ENCODE assay signal across 22 cellular contexts in genomic region chr4:145827885-145828284, GRCh38.
A peak's percentile ranks its signal among the peaks of the same experiment; 100 is the strongest.
DNase-seq lines count a peak whose midpoint lies in the region; ATAC-seq, FAIRE-seq and TF ChIP-seq lines count a peak whose summit lies in the region.
"Had no signal": no experiment of that assay in that cellular context is flagged by ENCODE, and none has a peak within 500 bp of the region (broad histone marks: within the 10 kb centered on the region; RNA-seq: fewer than 3 reads in every experiment).

No MANE protein-coding gene starts in this region.

- H2AFZ ChIP-seq in GM12878 (ENCODE audit: control insufficient read depth, low read depth, low read length) (no peak overlapping the region), trophoblast cell (ENCODE audit: insufficient read depth, low read length, poor library complexity) (no peak overlapping the region)

- H4K12ac ChIP-seq in trophoblast cell (ENCODE audit: low read depth, low read length): no peak overlapping the region

- peaks cover 11% of the 10 kb centered on the region for H3K4me1 ChIP-seq in CD8-positive, alpha-beta memory T cell (ENCODE audit: insufficient read depth, low read length)
- H3K4me1 ChIP-seq in GM12878 (ENCODE audit: control insufficient read depth, insufficient read depth, low read length): peaks cover 42% of the 10 kb centered on the region
- H3K4me1 ChIP-seq in trophoblast cell (ENCODE audit: control insufficient read depth in 1 of 2, insufficient read depth in 2 of 2, low read length in 2 of 2): peaks cover 0 to 2% of the 10 kb centered on the region in 2 experiments
- H3K4me1 ChIP-seq: HAP-1, lower lobe of right lung, sigmoid colon, upper lobe of right lung had no signal

- H3K4me1 Mint-ChIP-seq in T-helper 2 cell treated with Interferon-gamma antibody and Interleukin-4, amounts not matched to agents 5 μg/mL and 100 μg/mL, for 36 hours (ENCODE audit: low read depth): peaks cover 50% of the 10 kb centered on the region
- H3K4me1 Mint-ChIP-seq in CD8-positive, alpha-beta memory T cell: peaks cover 37 to 45% (median 42%) of the 10 kb centered on the region in 3 donors

- no TSS peak for BruUV-seq in GM12878 (replicated peaks; lab: Mats Ljungman, UMichigan)

- H4K20me1 ChIP-seq in GM12878 (ENCODE audit: control insufficient read depth, insufficient read depth): no peaks in the 10 kb centered on the region

- H3K4ac ChIP-seq in trophoblast cell (ENCODE audit: low read depth, low read length): no peak overlapping the region

- no peak for FAIRE-seq in GM12878 (lab: Jason Lieb, UNC)
- FAIRE-seq: A204.1, bronchial epithelial cell, kidney had no signal

- 93% methylated on average over 11 of the region's 11 CpGs for WGBS in GM12878 (ENCODE audit: insufficient coverage, insufficient replicate concordance, low lambda C conversion rate, missing lambda C conversion rate)
- no CpG with 5 or more reads among the region's 11 CpGs for WGBS in trophoblast cell (ENCODE audit: extremely low coverage, insufficient coverage, insufficient read length)

- in situ Hi-C loops in GM12878 (cut with MboI) (no loop called here), ACHN (cut with HindIII; ENCODE audit: low pct_ligation_motif_present, low pct_unique_long_range_greater_than_20kb, low sequenced_read_pairs) (no loop called here)

- H2AK5ac ChIP-seq in trophoblast cell (ENCODE audit: low read length): no peak overlapping the region

- H3K27me3 ChIP-seq in CD8-positive, alpha-beta memory T cell (ENCODE audit: insufficient read depth, low read length, poor library complexity, severe bottlenecking): no peaks in the 10 kb centered on the region
- no peaks in the 10 kb centered on the region for H3K27me3 ChIP-seq in GM12878 (replicated peaks in 1 of 2; ENCODE audit: control insufficient read depth in 2 of 2, insufficient read depth in 2 of 2, low read length in 1 of 2)
- H3K27me3 ChIP-seq in trophoblast cell (ENCODE audit: insufficient read depth, low read length): no peaks in the 10 kb centered on the region
- H3K27me3 ChIP-seq: sigmoid colon, upper lobe of right lung had no signal

- H3K4me3 Mint-ChIP-seq in T-helper 2 cell treated with Interferon-gamma antibody and Interleukin-4, amounts not matched to agents 5 μg/mL and 100 μg/mL, for 36 hours: no peak overlapping the region
- peak overlapping the region in 5 of 7 donors; percentile 9 to 46 (median 34) for H3K4me3 Mint-ChIP-seq in CD8-positive, alpha-beta memory T cell

- H3K23ac ChIP-seq in trophoblast cell (ENCODE audit: low read length): no peak overlapping the region

- CTCF ChIA-PET in CD8-positive, alpha-beta memory T cell (lab: Charles Lee): no interaction called here
- CTCF ChIA-PET in GM12878 (lab: Yijun Ruan, JAX): interaction anchor here (1.1 to 1.7 kb wide), 4 partner anchors 9 to 128 kb away, joined by 3 to 4 read pairs (median 4); no protein-coding TSS in a partner anchor

- SMC1A ChIA-PET in GM12878 (lab: Charles Lee; ENCODE audit: uncharacterized antibody, unreplicated experiment): interaction anchor here (0.9 to 2.0 kb wide), 5 partner anchors 9 to 208 kb away, joined by 3 to 8 read pairs (median 5); partner anchors contain the start of gene MMAA

- H3K79me2 ChIP-seq in GM12878 (ENCODE audit: control insufficient read depth, insufficient read depth, low read length) (peaks cover 5% of the 10 kb centered on the region), trophoblast cell (ENCODE audit: control insufficient read depth, insufficient read depth, low read length, poor library complexity) (no peaks in the 10 kb centered on the region)

- no peak for ATAC-seq in GM12878
- ATAC-seq: lower lobe of right lung, upper lobe of right lung had no signal

- H3K4me2 ChIP-seq in GM12878 (ENCODE audit: control insufficient read depth, insufficient read depth): no peak overlapping the region
- H3K4me2 ChIP-seq in trophoblast cell (ENCODE audit: low read length): no peak overlapping the region

- RAD21 ChIA-PET in GM12878 (lab: Charles Lee; ENCODE audit: unreplicated experiment): interaction anchor here (0.9 to 1.4 kb wide), 4 partner anchors 11 to 205 kb away, joined by 3 to 4 read pairs (median 3); no protein-coding TSS in a partner anchor

- no peak overlapping the region for H2BK12ac ChIP-seq in trophoblast cell (ENCODE audit: low read length)

- POLR2A ChIA-PET in CD8-positive, alpha-beta memory T cell (lab: Charles Lee): no interaction called here
- POLR2A ChIA-PET in GM12878 (lab: Charles Lee): interaction anchor here (1.0 to 1.1 kb wide), 2 partner anchors 11 to 21 kb away, joined by 3 to 4 read pairs; no protein-coding TSS in a partner anchor

- H3K27ac ChIP-seq in CD8-positive, alpha-beta memory T cell (ENCODE audit: low read depth, low read length): no peak overlapping the region
- H3K27ac ChIP-seq in GM12878 (ENCODE audit: control insufficient read depth, insufficient read depth) (peak overlapping the region; percentile 54), trophoblast cell (ENCODE audit: low read depth, low read length) (no peak overlapping the region)
- H3K27ac ChIP-seq: lower lobe of right lung, sigmoid colon, upper lobe of right lung, VCaP had no signal

- intact Hi-C loops in GM12878 (cut with micrococcal nuclease; ENCODE audit: unreplicated experiment): loop anchor here (2.0 kb wide), 1 partner anchor 445 kb away; no protein-coding TSS in a partner anchor

- no peaks in the 10 kb centered on the region for H3K36me3 ChIP-seq in CD8-positive, alpha-beta memory T cell (ENCODE audit: insufficient read depth, low read length)
- H3K36me3 ChIP-seq in GM12878 (ENCODE audit: control insufficient read depth in 2 of 2, insufficient read depth in 2 of 2, low read length in 1 of 2) (peaks cover 1 to 27% of the 10 kb centered on the region in 2 experiments; a peak in 3 of 4 replicates), trophoblast cell (ENCODE audit: control insufficient read depth in 1 of 2, insufficient read depth in 2 of 2, low read length in 2 of 2) (peaks cover 8 to 9% of the 10 kb centered on the region in 2 experiments)
- H3K36me3 ChIP-seq: HAP-1, lower lobe of right lung, upper lobe of right lung had no signal

- H2BK120ac ChIP-seq in trophoblast cell (ENCODE audit: insufficient read depth, low read length, poor library complexity): no peak overlapping the region

- no peaks in the 10 kb centered on the region for H3K9me3 ChIP-seq in CD8-positive, alpha-beta memory T cell (ENCODE audit: low read length)
- H3K9me3 ChIP-seq in GM12878 (replicated peaks; ENCODE audit: control insufficient read depth, insufficient read depth, low read length) (no peaks in the 10 kb centered on the region), trophoblast cell (ENCODE audit: insufficient read depth, low read depth, low read length) (no peaks in the 10 kb centered on the region)
- H3K9me3 ChIP-seq: HAP-1, lower lobe of right lung, sigmoid colon, upper lobe of right lung had no signal

- no peak overlapping the region for H2BK5ac ChIP-seq in trophoblast cell (ENCODE audit: low read depth, low read length, poor library complexity)

- no peak for TF ChIP-seq RAD21 in GM12878 (IDR thresholded peaks at IDR 0.05; ENCODE audit: insufficient read depth, low read depth, low read length)

- H3K79me1 ChIP-seq in trophoblast cell (ENCODE audit: low read length): peaks cover 2% of the 10 kb centered on the region

- no peak for DNase-seq in T-helper 2 cell treated with Interferon-gamma antibody and Interleukin-4, amounts not matched to agents 5 μg/mL and 100 μg/mL, for 36 hours (ENCODE audit: low spot score)
- DNase-seq in T-helper 2 cell (no peak), GM12878 (ENCODE audit: low read depth, low spot score) (no peak), trophoblast cell (peak in 1 of 2 donors; percentile 26), SKM-1 (lab: John Stamatoyannopoulos, UW; ENCODE audit: unreplicated experiment) (no peak), ACHN (no peak), occipital lobe (lab: John Stamatoyannopoulos, UW) (no peak)
- peak in 2 of 5 donors; percentile 8 to 10 for DNase-seq in CD8-positive, alpha-beta memory T cell
- DNase-seq: activated CD4-positive, alpha-beta T cell treated with anti-CD3 and anti-CD28 coated beads, Interleukin-2, amount 50 U/mL, for 4 hours; activated naive CD4-positive, alpha-beta T cell; COR-L47; DMS79; Karpas-422; kidney; lower lobe of right lung; MV-4-11; sigmoid colon; upper lobe of right lung had no signal

- H3K18ac ChIP-seq in trophoblast cell (ENCODE audit: low read length): no peak overlapping the region

- H3K9ac ChIP-seq in GM12878 (ENCODE audit: control insufficient read depth, insufficient read depth, low read length): no peak overlapping the region
- H3K9ac ChIP-seq in trophoblast cell (ENCODE audit: low read length): no peak overlapping the region

- H3K27ac Mint-ChIP-seq in T-helper 2 cell treated with Interferon-gamma antibody and Interleukin-4, amounts not matched to agents 5 μg/mL and 100 μg/mL, for 36 hours: peak overlapping the region; percentile 52
- peak overlapping the region in 3 of 8 donors; percentile 2 to 80 (median 30) for H3K27ac Mint-ChIP-seq in CD8-positive, alpha-beta memory T cell

- TF ChIP-seq POLR2A in GM12878 (IDR thresholded peaks at IDR 0.05; ENCODE audit: low read depth, low read length): no peak

- H4K91ac ChIP-seq in trophoblast cell (ENCODE audit: low read depth, low read length): no peak overlapping the region

- no peaks in the 10 kb centered on the region for H3K27me3 Mint-ChIP-seq in T-helper 2 cell treated with Interferon-gamma antibody and Interleukin-4, amounts not matched to agents 5 μg/mL and 100 μg/mL, for 36 hours (ENCODE audit: low read depth)
- no peaks in the 10 kb centered on the region for H3K27me3 Mint-ChIP-seq in CD8-positive, alpha-beta memory T cell

- H3K4me3 ChIP-seq in CD8-positive, alpha-beta memory T cell (ENCODE audit: low read length): no peak overlapping the region
- H3K4me3 ChIP-seq in GM12878 (no peak overlapping the region), trophoblast cell (ENCODE audit: low read depth, low read length) (peak overlapping the region; percentile 37)
- H3K4me3 ChIP-seq: HAP-1, lower lobe of right lung, sigmoid colon, upper lobe of right lung had no signal

- no peak for TF ChIP-seq CTCF in GM12878 (IDR thresholded peaks at IDR 0.05 in 2 of 3, conservative IDR thresholded peaks at IDR 0.05 in 1 of 3; ENCODE audit: control insufficient read depth in 2 of 3, extremely low read depth in 1 of 3, insufficient read depth in 1 of 3, low read depth in 3 of 3, low read length in 3 of 3)

- no peaks in the 10 kb centered on the region for H3K9me3 Mint-ChIP-seq in T-helper 2 cell treated with Interferon-gamma antibody and Interleukin-4, amounts not matched to agents 5 μg/mL and 100 μg/mL, for 36 hours
- H3K9me3 Mint-ChIP-seq in CD8-positive, alpha-beta memory T cell: no peaks in the 10 kb centered on the region

- no peak overlapping the region for H3K14ac ChIP-seq in trophoblast cell (ENCODE audit: low read length)

- H4K8ac ChIP-seq in trophoblast cell (ENCODE audit: low read depth, low read length): no peak overlapping the region

- TF ChIP-seq EP300 in GM12878 (IDR thresholded peaks at IDR 0.05; ENCODE audit: borderline replicate concordance in 1 of 2, control insufficient read depth in 1 of 2, low read depth in 2 of 2, low read length in 2 of 2): no peak

- peaks cover 31% of the 10 kb centered on the region for H3K36me3 Mint-ChIP-seq in T-helper 2 cell treated with Interferon-gamma antibody and Interleukin-4, amounts not matched to agents 5 μg/mL and 100 μg/mL, for 36 hours (ENCODE audit: low read depth)
- H3K36me3 Mint-ChIP-seq in CD8-positive, alpha-beta memory T cell: peaks cover 7 to 46% (median 19%) of the 10 kb centered on the region in 3 donors
